Comparison of ENCODE assay signal across 19 cellular contexts in the genomic region with DNA sequence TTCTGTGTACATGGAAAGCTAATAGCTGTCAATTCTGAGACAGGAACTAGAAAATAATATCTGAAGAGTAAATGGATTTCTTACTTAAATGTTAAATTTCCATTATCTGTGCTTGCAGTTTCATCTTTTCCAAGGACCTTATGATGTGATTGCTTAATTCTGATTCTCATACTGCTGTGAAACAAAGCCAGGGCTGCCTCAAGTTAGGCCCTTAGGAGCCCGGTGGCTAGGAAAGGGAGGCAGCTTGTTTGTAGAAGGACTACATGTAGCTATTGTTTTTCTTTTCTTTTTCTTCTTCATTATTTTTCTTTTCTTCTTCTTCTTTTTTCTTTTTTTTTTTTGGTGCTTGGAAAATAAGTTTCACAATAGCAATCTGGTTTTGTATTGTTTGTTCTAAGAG.
"Had no signal": no experiment of that assay in that cellular context is flagged by ENCODE, and none has a peak within 500 bp of the region (broad histone marks: within the 10 kb centered on the region; RNA-seq: fewer than 3 reads in every experiment).

No MANE protein-coding gene starts in this region.

- H3K9me3 Mint-ChIP-seq: activated B cell treated with CpG ODN at 0.5 μM for 24 hours; activated CD8-positive, alpha-beta T cell treated with anti-CD3 and anti-CD28 coated beads for 36 hours; activated T-helper 1 cell treated with anti-CD3 and anti-CD28 coated beads, Interleukin-12 subunit alpha, Interleukin-12 subunit beta, Interleukin-2, Interleukin-4 antibody, amounts not matched to agents 30 ng/mL and 10 ng/mL and 1 ng/mL, durations not matched to agents 14 hours and 24 hours and 36 hours; immature natural killer cell; mesothelial cell of epicardium had no signal

- H3K9me3 ChIP-seq: body of pancreas, gastrocnemius medialis, heart left ventricle, pancreas, thyroid gland had no signal

- ATAC-seq: activated CD8-positive, alpha-beta T cell treated with anti-CD3 and anti-CD28 coated beads for 36 hours; body of pancreas; gastrocnemius medialis; heart left ventricle; left colon; pancreas had no signal

- H3K4me3 Mint-ChIP-seq: activated B cell treated with CpG ODN at 0.5 μM for 24 hours; activated CD8-positive, alpha-beta T cell treated with anti-CD3 and anti-CD28 coated beads for 36 hours; activated T-helper 1 cell treated with anti-CD3 and anti-CD28 coated beads, Interleukin-12 subunit alpha, Interleukin-12 subunit beta, Interleukin-2, Interleukin-4 antibody, amounts not matched to agents 30 ng/mL and 10 ng/mL and 1 ng/mL, durations not matched to agents 14 hours and 24 hours and 36 hours; immature natural killer cell; mesothelial cell of epicardium had no signal

- H3K27me3 Mint-ChIP-seq: activated B cell treated with CpG ODN at 0.5 μM for 24 hours; activated CD8-positive, alpha-beta T cell treated with anti-CD3 and anti-CD28 coated beads for 36 hours had no signal

- H3K4me1 ChIP-seq: body of pancreas, gastrocnemius medialis, heart left ventricle, pancreas had no signal

- H3K27ac Mint-ChIP-seq: activated B cell treated with CpG ODN at 0.5 μM for 24 hours had no signal

- H3K27ac ChIP-seq: body of pancreas, gastrocnemius medialis, heart left ventricle, pancreas, thyroid gland had no signal

- H3K4me3 ChIP-seq: body of pancreas, gastrocnemius medialis, heart left ventricle, lung, pancreas, thyroid gland had no signal

- DNase-seq: activated B cell treated with CpG ODN at 0.5 μM for 24 hours; activated CD4-positive, alpha-beta T cell treated with anti-CD3 and anti-CD28 coated beads for 48 hours; activated CD8-positive, alpha-beta T cell treated with anti-CD3 and anti-CD28 coated beads for 36 hours; activated naive CD4-positive, alpha-beta T cell; amygdala; body of pancreas; central memory CD4-positive, alpha-beta T cell; effector memory CD4-positive, alpha-beta T cell; gastrocnemius medialis; heart left ventricle; immature natural killer cell; left colon; pancreas; stimulated activated CD4-positive, alpha-beta T cell treated with anti-CD3 and anti-CD28 coated beads, Interleukin-12 subunit alpha, Interleukin-12 subunit beta, amount 100 ng/mL, for 4 hours; stimulated activated CD4-positive, alpha-beta T cell treated with anti-CD3 and anti-CD28 coated beads, Interleukin-2, amount 100 ng/mL, for 24 hours; thyroid gland had no signal

- H3K27me3 ChIP-seq: body of pancreas, gastrocnemius medialis, heart left ventricle, pancreas, thyroid gland had no signal
